20 cellular contexts compared by ENCODE assay signal in the genomic region with DNA sequence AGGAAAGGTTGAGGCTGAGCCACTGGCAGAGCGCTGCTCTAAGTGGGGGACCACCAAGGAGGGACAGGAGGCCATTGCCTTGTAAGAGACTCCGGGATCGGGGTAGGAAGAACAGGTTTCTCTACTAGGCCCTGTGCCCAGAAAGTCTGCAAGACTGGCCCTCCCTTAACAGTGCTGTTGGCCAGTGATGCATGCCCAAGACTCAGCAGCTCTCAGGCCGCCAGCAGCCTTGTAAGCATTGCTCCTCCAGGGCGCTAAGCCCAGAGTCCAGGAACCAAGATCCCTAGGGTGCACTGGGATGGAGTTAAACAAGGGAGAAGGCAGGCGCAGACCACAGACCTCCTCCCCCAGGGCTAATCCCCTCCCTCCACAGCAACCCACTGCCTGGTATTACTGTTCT. TPM values are rescaled to one million over a fixed set of nuclear protein-coding genes. Genes with fewer than 3 reads are reported as not detected.
DNase-seq lines count a peak whose midpoint lies in the region; ATAC-seq, FAIRE-seq and TF ChIP-seq lines count a peak whose summit lies in the region.
"Had no signal": no experiment of that assay in that cellular context is flagged by ENCODE, and none has a peak within 500 bp of the region (broad histone marks: within the 10 kb centered on the region; RNA-seq: fewer than 3 reads in every experiment).

No MANE protein-coding gene starts in this region.

- H3K36me3 ChIP-seq in IMR-90 (ENCODE audit: control insufficient read depth, insufficient read depth, low read length) (no peaks in the 10 kb centered on the region), H1 (ENCODE audit: control insufficient read depth in 2 of 4, insufficient read depth in 4 of 4, low read length in 3 of 4) (no peaks in the 10 kb centered on the region), thyroid gland (no peaks in the 10 kb centered on the region)
- H3K36me3 ChIP-seq in CD4-positive, alpha-beta memory T cell (ENCODE audit: insufficient read depth, low read length), result no peaks in the 10 kb centered on the region

- H3K27me3 Mint-ChIP-seq in CD4-positive, alpha-beta memory T cell, result peaks cover 3 to 5% of the 10 kb centered on the region in 2 donors

- no peak overlapping the region for H3K4me3 Mint-ChIP-seq in CD4-positive, alpha-beta memory T cell
- H3K4me3 Mint-ChIP-seq: B cell; CD4-positive, alpha-beta T cell had no signal

- H2BK15ac ChIP-seq in IMR-90 (ENCODE audit: low read depth, low read length) (no peak overlapping the region), H1 (ENCODE audit: low read length) (no peak overlapping the region)

- no peak overlapping the region for H3K4me2 ChIP-seq in IMR-90 (ENCODE audit: low read depth, low read length)
- no peak overlapping the region for H3K4me2 ChIP-seq in H1 (ENCODE audit: insufficient read depth in 1 of 2, low read depth in 2 of 2, low read length in 2 of 2)

- dilution Hi-C loops in IMR-90 (cut with HindIII; ENCODE audit: low sequenced_read_pairs, unreplicated experiment), result no loop called here

- H3K27ac ChIP-seq in IMR-90 (ENCODE audit: insufficient read depth, low read length) (no peak overlapping the region), H1 (ENCODE audit: low read depth, low read length) (no peak overlapping the region), thyroid gland (peak overlapping the region in 2 of 3 donors; percentile 56 to 63)
- no peak overlapping the region for H3K27ac ChIP-seq in CD4-positive, alpha-beta memory T cell (ENCODE audit: low read depth, low read length)

- H2AK5ac ChIP-seq in IMR-90 (ENCODE audit: low read depth, low read length), result no peak overlapping the region
- H2AK5ac ChIP-seq in H1 (ENCODE audit: low read depth, low read length), result no peak overlapping the region

- no peak for FAIRE-seq in H1 (lab: Jason Lieb, UNC)
- FAIRE-seq: A204.1, D721Med, GM12892, GM19239, HepG2, HTR-8/SVneo had no signal

- H2AK9ac ChIP-seq in IMR-90 (replicated peaks; ENCODE audit: low read depth, low read length, poor library complexity), result peak overlapping the region; percentile 61

- H4K5ac ChIP-seq in IMR-90 (ENCODE audit: low read depth, low read length) (no peak overlapping the region), H1 (ENCODE audit: insufficient read length, low read depth, low read length) (no peak overlapping the region)

- no peak for TF ChIP-seq EP300 in H1 (IDR thresholded peaks at IDR 0.05; ENCODE audit: borderline replicate concordance in 1 of 2, low read depth in 2 of 2, low read length in 2 of 2)

- H3K36me3 Mint-ChIP-seq in CD4-positive, alpha-beta memory T cell, result no peaks in the 10 kb centered on the region

- H3K4ac ChIP-seq in IMR-90 (ENCODE audit: low read depth, low read length) (no peak overlapping the region), H1 (replicated peaks; ENCODE audit: insufficient read length, low read depth, low read length) (no peak overlapping the region)

- H2BK5ac ChIP-seq in IMR-90 (ENCODE audit: low read depth, low read length, poor library complexity, severe bottlenecking) (no peak overlapping the region), H1 (ENCODE audit: low read depth, low read length) (no peak overlapping the region)

- H3K9me3 Mint-ChIP-seq in CD4-positive, alpha-beta memory T cell, result peaks cover 0 to 3% (median under 1%) of the 10 kb centered on the region in 8 donors
- H3K9me3 Mint-ChIP-seq: CD4-positive, alpha-beta T cell had no signal

- H4K8ac ChIP-seq in IMR-90 (ENCODE audit: low read depth in 2 of 2, low read length in 2 of 2), result no peak overlapping the region
- H4K8ac ChIP-seq in H1 (ENCODE audit: extremely low read depth, insufficient read depth, low read length), result no peak overlapping the region

- no peak for ATAC-seq in IMR-90 (ENCODE audit: low read depth)
- ATAC-seq: HepG2 had no signal

- no peaks in the 10 kb centered on the region for H3K79me2 ChIP-seq in H1 (ENCODE audit: control insufficient read depth in 1 of 2, insufficient read depth in 2 of 2, low read length in 2 of 2)

- in situ Hi-C loops in IMR-90 (cut with MboI; ENCODE audit: low sequenced_read_pairs), result no loop called here

- H4K20me1 ChIP-seq in IMR-90 (ENCODE audit: insufficient read depth, low read length) (no peaks in the 10 kb centered on the region), H1 (replicated peaks in 1 of 2; ENCODE audit: control insufficient read depth in 1 of 2, insufficient read depth in 2 of 2, low read length in 2 of 2) (no peaks in the 10 kb centered on the region)

- H3K79me1 ChIP-seq in IMR-90 (ENCODE audit: low read depth in 1 of 2, low read length in 2 of 2) (no peaks in the 10 kb centered on the region), H1 (ENCODE audit: low read depth, low read length) (no peaks in the 10 kb centered on the region)

- H3K56ac ChIP-seq in IMR-90 (ENCODE audit: extremely low read depth, insufficient read depth, low read length) (no peak overlapping the region), H1 (replicated peaks; ENCODE audit: insufficient read length, low read depth, low read length) (no peak overlapping the region)

- 83% methylated on average over 2 of the region's 6 CpGs; no CpG with 5 or more reads in 1 of the 2 experiments for WGBS in IMR-90 (ENCODE audit: extremely low coverage in 2 of 2, insufficient read length in 1 of 2), 2 experiments
- WGBS in H1 (ENCODE audit: extremely low coverage in 1 of 2, insufficient coverage in 1 of 2, insufficient read length in 1 of 2, insufficient replicate concordance in 2 of 2, low coverage in 1 of 2, low lambda C conversion rate in 2 of 2, missing lambda C conversion rate in 1 of 2), 2 experiments, result 93% methylated on average over 6 of the region's 6 CpGs; no CpG with 5 or more reads in 1 of the 2 experiments
- 31 to 38% methylated on average over 6 of the region's 6 CpGs for WGBS in thyroid gland, 2 donors

- no peak overlapping the region for H3K18ac ChIP-seq in IMR-90 (ENCODE audit: low read depth, low read length)
- no peak overlapping the region; the same call in 1 of the 2 replicates for H3K18ac ChIP-seq in H1 (ENCODE audit: extremely low read depth, low read length)

- TF ChIP-seq RAD21 in IMR-90 (IDR thresholded peaks at IDR 0.05; ENCODE audit: low read length) (no peak), H1 (IDR thresholded peaks at IDR 0.05 in 1 of 2, conservative IDR thresholded peaks at IDR 0.05 in 1 of 2; ENCODE audit: low read depth in 2 of 2, low read length in 2 of 2) (no peak)

- H2BK120ac ChIP-seq in IMR-90 (ENCODE audit: low read depth, low read length) (no peak overlapping the region), H1 (replicated peaks; ENCODE audit: low read depth, low read length) (no peak overlapping the region)

- DNase-seq in IMR-90 (no peak), H1 (ENCODE audit: low read depth in 1 of 2, low spot score in 2 of 2) (no peak), kidney tubule cell (ENCODE audit: low spot score) (peak; percentile 18), thyroid gland (peak; percentile 90 to 93), iPS-NIHi7 (ENCODE audit: extremely low spot score) (no peak), HK-2 (ENCODE audit: unreplicated experiment) (no peak)
- no peak for DNase-seq in CD4-positive, alpha-beta memory T cell
- DNase-seq: C1 segment of cervical spinal cord; CD4-positive, alpha-beta T cell; DMS153; DND-41; GDM1; H7 had no signal

- no peak overlapping the region for H2AFZ ChIP-seq in IMR-90 (replicated peaks; ENCODE audit: low read length, poor library complexity)
- H2AFZ ChIP-seq in H1 (ENCODE audit: low read length), result peak overlapping the region; percentile 38; the same call in 1 of the 2 replicates

- no peaks in the 10 kb centered on the region for H3K23me2 ChIP-seq in H1 (ENCODE audit: low read depth, low read length)

- H3K27ac Mint-ChIP-seq in CD4-positive, alpha-beta memory T cell, result peak overlapping the region in 1 of 7 donors; percentile 29
- H3K27ac Mint-ChIP-seq: B cell; CD4-positive, alpha-beta T cell had no signal

- POLR2A ChIA-PET in IMR-90 (lab: Charles Lee; ENCODE audit: unreplicated experiment) (no interaction called here), H1 (lab: Charles Lee; ENCODE audit: partially characterized antibody) (no interaction called here)
- POLR2A ChIA-PET in CD4-positive, alpha-beta memory T cell (lab: Charles Lee; ENCODE audit: partially characterized antibody), result no interaction called here

- no peak overlapping the region for H3K14ac ChIP-seq in IMR-90 (replicated peaks; ENCODE audit: low read depth, low read length)
- no peak overlapping the region for H3K14ac ChIP-seq in H1 (ENCODE audit: insufficient read length)

- intact Hi-C loops in IMR-90 (cut with micrococcal nuclease) (no loop called here), thyroid gland (cut with DNase I) (no loop called here)
- intact Hi-C loops in CD4-positive, alpha-beta memory T cell (cut with micrococcal nuclease), result no loop called here

- H3K9me1 ChIP-seq in IMR-90 (ENCODE audit: insufficient read depth, low read length), result no peaks in the 10 kb centered on the region; the same call in 1 of the 2 replicates

- no peak overlapping the region for H2BK12ac ChIP-seq in H1 (ENCODE audit: low read depth, low read length)

- H3K4me1 Mint-ChIP-seq in CD4-positive, alpha-beta memory T cell, result no peaks in the 10 kb centered on the region
- H3K4me1 Mint-ChIP-seq: B cell had no signal

- H2BK20ac ChIP-seq in IMR-90 (ENCODE audit: low read depth, low read length) (no peak overlapping the region), H1 (ENCODE audit: low read length) (no peak overlapping the region)

- no peak for TF ChIP-seq POLR2A in IMR-90 (IDR thresholded peaks at IDR 0.05; ENCODE audit: low read depth, low read length)
- TF ChIP-seq POLR2A in H1 (IDR thresholded peaks at IDR 0.05; ENCODE audit: control extremely low read depth in 1 of 2, low read depth in 2 of 2, low read length in 2 of 2), result no peak
- TF ChIP-seq POLR2A in thyroid gland (IDR thresholded peaks at IDR 0.05), result no peak

- CTCF ChIA-PET in IMR-90 (lab: Yijun Ruan, JAX) (interaction anchor here (0.7 kb wide), 1 partner anchor 336 kb away, joined by 3 read pairs; no protein-coding TSS in a partner anchor), H1 (lab: Charles Lee; ENCODE audit: partially characterized antibody) (no interaction called here)
- CTCF ChIA-PET in CD4-positive, alpha-beta memory T cell (lab: Charles Lee; ENCODE audit: partially characterized antibody), result no interaction called here

- no TSS peak for BruUV-seq in IMR-90 (replicated peaks; lab: Mats Ljungman, UMichigan)

- no peak overlapping the region for H3K4me3 ChIP-seq in IMR-90 (ENCODE audit: insufficient read depth, low read depth, low read length)
- no peak overlapping the region for H3K4me3 ChIP-seq in H1 (ENCODE audit: extremely low read depth in 1 of 4, insufficient read depth in 2 of 4, low read depth in 3 of 4, low read length in 4 of 4)
- no peak overlapping the region for H3K4me3 ChIP-seq in thyroid gland (replicated peaks in 1 of 3)
- H3K4me3 ChIP-seq in CD4-positive, alpha-beta memory T cell (ENCODE audit: low read length in 2 of 2), result no peak overlapping the region

- H3K9ac ChIP-seq in IMR-90 (ENCODE audit: low read depth, low read length) (no peak overlapping the region), H1 (replicated peaks in 1 of 4; ENCODE audit: extremely low read depth in 1 of 4, low read depth in 3 of 4, low read length in 3 of 4) (no peak overlapping the region)

- no peaks in the 10 kb centered on the region for H3K9me3 ChIP-seq in IMR-90 (ENCODE audit: control insufficient read depth, insufficient read depth, low read length)
- no peaks in the 10 kb centered on the region for H3K9me3 ChIP-seq in H1 (ENCODE audit: insufficient read depth in 2 of 2, low read depth in 1 of 2, low read length in 1 of 2)
- no peaks in the 10 kb centered on the region for H3K9me3 ChIP-seq in thyroid gland
- no peaks in the 10 kb centered on the region for H3K9me3 ChIP-seq in CD4-positive, alpha-beta memory T cell (ENCODE audit: control insufficient read depth in 1 of 2, low read length in 2 of 2)

- TF ChIP-seq CTCF in IMR-90 (conservative IDR thresholded peaks at IDR 0.05; ENCODE audit: low read depth, low read length) (no peak), H1 (IDR thresholded peaks at IDR 0.05; ENCODE audit: control extremely low read depth in 1 of 3, insufficient read depth in 1 of 3, low read depth in 1 of 3, low read length in 3 of 3) (no peak), thyroid gland (IDR thresholded peaks at IDR 0.05) (no peak)

- H3K4me1 ChIP-seq in IMR-90 (ENCODE audit: control insufficient read depth, insufficient read depth, low read length) (no peaks in the 10 kb centered on the region), H1 (replicated peaks in 1 of 4; ENCODE audit: control insufficient read depth in 3 of 4, insufficient read depth in 4 of 4, low read length in 3 of 4) (no peaks in the 10 kb centered on the region), thyroid gland (peaks cover 0 to 4% of the 10 kb centered on the region in 2 donors)
- no peaks in the 10 kb centered on the region for H3K4me1 ChIP-seq in CD4-positive, alpha-beta memory T cell (ENCODE audit: insufficient read depth, low read length)

- H3K27me3 ChIP-seq in IMR-90 (ENCODE audit: control insufficient read depth, insufficient read depth, low read length) (no peaks in the 10 kb centered on the region), H1 (replicated peaks in 1 of 4; ENCODE audit: control insufficient read depth in 3 of 4, extremely low read depth in 1 of 4, insufficient read depth in 3 of 4, low read length in 3 of 4) (no peaks in the 10 kb centered on the region), thyroid gland (no peaks in the 10 kb centered on the region)
- H3K27me3 ChIP-seq in CD4-positive, alpha-beta memory T cell (ENCODE audit: insufficient read depth, low read length), result no peaks in the 10 kb centered on the region

- no peak overlapping the region for H3K23ac ChIP-seq in IMR-90 (ENCODE audit: low read depth, low read length)
- H3K23ac ChIP-seq in H1 (ENCODE audit: insufficient read length), result no peak overlapping the region

- no peak overlapping the region for H4K91ac ChIP-seq in IMR-90 (ENCODE audit: insufficient read depth, low read depth, low read length)
- H4K91ac ChIP-seq in H1 (replicated peaks; ENCODE audit: insufficient read length, low read length), result no peak overlapping the region

RNA-seq across cellular contexts. Expression of a gene that starts 39.3 kb away (rescaled TPM):
- total RNA-seq in IMR-90 (2012; rRNA removed), result 70.3 and 70.8 TPM in 2 replicates
- polyA plus RNA-seq in IMR-90 (2012; rRNA removed), result 26.3 and 29.8 TPM in 2 replicates
- 13.5 and 16.4 TPM in 2 replicates for polyA plus RNA-seq in IMR-90 (2012; cell fraction: cytosol; rRNA removed)
- 5.1 and 13.1 TPM in 2 replicates for polyA plus RNA-seq in IMR-90 (2012; cell fraction: nucleus; rRNA removed; ENCODE audit: low replicate concordance)
- 34.5 and 35.2 TPM in 2 replicates for total RNA-seq in H1 (2021; fragmentation: NEBNext Ultra II Directional; extraction: Animal tissue kit (Norgen Biotek cat#: 25700))
- 15.4 and 15.9 TPM in 2 replicates for polyA plus RNA-seq in H1 (2011; rRNA removed)
- polyA plus RNA-seq in H1 (2011; cell fraction: cytosol; rRNA removed), result 18.1 TPM
- 18.9 TPM for polyA plus RNA-seq in H1 (2011; cell fraction: nucleus; rRNA removed)
- 19.1 to 29.2 TPM (median 24.7 TPM) in 4 replicates for polyA plus RNA-seq in H1 (2012, experiment 1 of 2)
- polyA plus RNA-seq in H1 (2012, experiment 2 of 2), result 7.6 TPM
- 25.2 TPM for polyA plus RNA-seq in H1 (2013, experiment 1 of 2)
- 29.7 TPM for polyA plus RNA-seq in H1 (2013, experiment 2 of 2)
- 69.0 and 96.8 TPM in 2 replicates for polyA minus RNA-seq in H1 (2011; rRNA and poly(A)+ RNA removed)
- polyA minus RNA-seq in H1 (2011; cell fraction: cytosol; rRNA and poly(A)+ RNA removed), result 35.2 TPM
- 62.2 TPM for polyA minus RNA-seq in H1 (2011; cell fraction: nucleus; rRNA and poly(A)+ RNA removed)
- 10 to 100 TPM; 18.4 to 21.7 (median 19.1) TPM for total RNA-seq in thyroid gland
- 1 to 10 TPM; 7.6 to 8.3 TPM for total RNA-seq in CD4-positive, alpha-beta memory T cell
- 1 to 10 TPM; 9.1 to 9.5 TPM for polyA plus RNA-seq in CD4-positive, alpha-beta memory T cell

Comparison
In these comparisons a context has a peak if more than half of its experiments do, and no peak if none do; other contexts are left out.
1. DNase-seq: peak in kidney tubule cell (single experiment) and thyroid gland (2 of 2); none in IMR-90 (single experiment), H1 (0 of 2), iPS-NIHi7 (single experiment), CD4-positive, alpha-beta memory T cell (0 of 5) and HK-2 (single experiment).
2. H3K27ac ChIP-seq: peak in thyroid gland (2 of 3); none in IMR-90 (single experiment), H1 (single experiment) and CD4-positive, alpha-beta memory T cell (single experiment).